ENCODE assay signal across 25 cellular contexts in genomic region chr13:113638806-113639205, GRCh38. TPM values are rescaled to one million over a fixed set of nuclear protein-coding genes. Genes with fewer than 3 reads are reported as not detected.
DNase-seq lines count a peak whose midpoint lies in the region; FAIRE-seq and TF ChIP-seq lines count a peak whose summit lies in the region.
"Had no signal": no experiment of that assay in that cellular context is flagged by ENCODE, and none has a peak within 500 bp of the region (broad histone marks: within the 10 kb centered on the region; RNA-seq: fewer than 3 reads in every experiment).

No MANE protein-coding gene starts in this region.

- H3K79me2 ChIP-seq in smooth muscle cell (ENCODE audit: low read depth) = no peaks in the 10 kb centered on the region

- H3K4me3 ChIP-seq in H7 (ENCODE audit: insufficient read depth, low read depth, low read length) (no peak overlapping the region), endodermal cell (ENCODE audit: low read length) (no peak overlapping the region), kidney (ENCODE audit: low read length in 2 of 2) (no peak overlapping the region), smooth muscle cell (no peak overlapping the region)

- no peak for FAIRE-seq in kidney (lab: Jason Lieb, UNC)

- H3K27me3 ChIP-seq in H7 (ENCODE audit: control insufficient read depth, insufficient read depth, low read length) (no peaks in the 10 kb centered on the region), endodermal cell (ENCODE audit: control insufficient read depth, insufficient read depth, low read length, poor library complexity, severe bottlenecking) (no peaks in the 10 kb centered on the region), smooth muscle cell (ENCODE audit: low read depth) (no peaks in the 10 kb centered on the region)
- H3K27me3 ChIP-seq: BE2C had no signal

- H3K36me3 ChIP-seq in H7 (replicated peaks; ENCODE audit: control insufficient read depth, insufficient read depth, low read length) (peaks cover 29% of the 10 kb centered on the region), endodermal cell (ENCODE audit: control insufficient read depth, insufficient read depth, low read length) (peaks cover 96% of the 10 kb centered on the region), kidney (ENCODE audit: control insufficient read depth in 1 of 2, insufficient read depth in 2 of 2, low read length in 2 of 2) (peaks cover 21 to 47% of the 10 kb centered on the region in 2 donors), smooth muscle cell (ENCODE audit: low read depth) (peaks cover 15% of the 10 kb centered on the region)

- H3K4me3 Mint-ChIP-seq in endodermal cell (no peak overlapping the region), osteocyte (ENCODE audit: unreplicated experiment) (no peak overlapping the region)
- H3K4me3 Mint-ChIP-seq: CD4-positive, alpha-beta T cell had no signal

- WGBS in endodermal cell (ENCODE audit: insufficient coverage in 1 of 2, insufficient read length in 1 of 2), 2 experiments = 92 to 95% methylated on average over 4 to 6 of the region's 8 CpGs
- WGBS in smooth muscle cell (ENCODE audit: low lambda C conversion rate) = 98% methylated on average over 8 of the region's 8 CpGs

- H3K27ac Mint-ChIP-seq in endodermal cell (no peak overlapping the region), osteocyte (ENCODE audit: unreplicated experiment) (no peak overlapping the region)
- H3K27ac Mint-ChIP-seq: CD4-positive, alpha-beta T cell had no signal

- H3K9me3 Mint-ChIP-seq in endodermal cell (peaks cover 31% of the 10 kb centered on the region), osteocyte (ENCODE audit: unreplicated experiment) (peaks cover 4% of the 10 kb centered on the region)
- H3K9me3 Mint-ChIP-seq: CD4-positive, alpha-beta T cell had no signal

- intact Hi-C loops in kidney (cut with DNase I) = no loop called here

- H4K20me1 ChIP-seq in smooth muscle cell (ENCODE audit: low read depth) = no peaks in the 10 kb centered on the region

- H3K36me3 Mint-ChIP-seq in endodermal cell (ENCODE audit: low read depth) (peaks cover 87% of the 10 kb centered on the region), osteocyte (ENCODE audit: unreplicated experiment) (peaks cover 63% of the 10 kb centered on the region)

- H2AFZ ChIP-seq in smooth muscle cell (ENCODE audit: low read depth) = no peak overlapping the region

- TF ChIP-seq CTCF in endodermal cell (conservative IDR thresholded peaks at IDR 0.05) (no peak), osteocyte (IDR thresholded peaks at IDR 0.05) (no peak), kidney (IDR thresholded peaks at IDR 0.05; ENCODE audit: borderline replicate concordance, extremely low read depth, insufficient read depth) (no peak), smooth muscle cell (IDR thresholded peaks at IDR 0.05; ENCODE audit: borderline replicate concordance, insufficient read depth, poor library complexity, severe bottlenecking) (no peak)

- H3K4me2 ChIP-seq in smooth muscle cell = no peak overlapping the region

- H3K9me3 ChIP-seq in endodermal cell (ENCODE audit: control insufficient read depth, low read length) (peaks cover 46% of the 10 kb centered on the region), kidney (ENCODE audit: control insufficient read depth in 1 of 2, low read length in 2 of 2) (no peaks in the 10 kb centered on the region), smooth muscle cell (replicated peaks; ENCODE audit: low read depth) (no peaks in the 10 kb centered on the region)
- H3K9me3 ChIP-seq: BE2C, Caco-2 had no signal

- H3K27me3 Mint-ChIP-seq in endodermal cell (ENCODE audit: insufficient read depth) (no peaks in the 10 kb centered on the region), osteocyte (ENCODE audit: unreplicated experiment) (no peaks in the 10 kb centered on the region)
- H3K27me3 Mint-ChIP-seq: CD4-positive, alpha-beta T cell had no signal

- H3K9ac ChIP-seq in endodermal cell (ENCODE audit: extremely low read depth, low read length, poor library complexity, severe bottlenecking) (no peak overlapping the region), kidney (ENCODE audit: low read length in 2 of 2) (no peak overlapping the region), smooth muscle cell (ENCODE audit: low read depth) (no peak overlapping the region)

- DNase-seq in activated CD8-positive, alpha-beta memory T cell treated with anti-CD3 and anti-CD28 coated beads for 24 hours = peak; percentile 26
- DNase-seq in activated CD8-positive, alpha-beta memory T cell treated with anti-CD3 and anti-CD28 coated beads, Interleukin-2, amount 50 U/mL, for 48 hours = no peak
- peak; percentile 26 for DNase-seq in H7
- DNase-seq in endodermal cell = peak; percentile 17
- DNase-seq in osteocyte (ENCODE audit: extremely low spot score, unreplicated experiment) = peak; percentile 53
- DNase-seq in kidney = no peak
- no peak for DNase-seq in amygdala (lab: John Stamatoyannopoulos, UW)
- DNase-seq in smooth muscle cell (lab: John Stamatoyannopoulos, UW; ENCODE audit: unreplicated experiment) = no peak
- DNase-seq: CD4-positive, alpha-beta T cell; GF-D8; IMR-90; NCI-H1417; NCI-H187; NCI-H2107; NCI-H510A treated with DMSO at 0.1 percent for 48 hours; NCI-H774; OCI-M1; SHP77 treated with DMSO at 0.1 percent for 48 hours had no signal

- H3K4me1 ChIP-seq in endodermal cell (ENCODE audit: control insufficient read depth, insufficient read depth, low read length) = no peaks in the 10 kb centered on the region
- no peaks in the 10 kb centered on the region for H3K4me1 ChIP-seq in kidney (ENCODE audit: control insufficient read depth in 1 of 2, insufficient read depth in 1 of 2, low read depth in 1 of 2, low read length in 2 of 2)
- H3K4me1 ChIP-seq in smooth muscle cell (ENCODE audit: low read depth) = no peaks in the 10 kb centered on the region
- H3K4me1 ChIP-seq: BE2C, Caco-2 had no signal

- H3K27ac ChIP-seq in endodermal cell (ENCODE audit: low read depth, low read length) (no peak overlapping the region), kidney (ENCODE audit: low read depth in 2 of 2, low read length in 2 of 2) (no peak overlapping the region), smooth muscle cell (ENCODE audit: low read depth) (no peak overlapping the region)
- H3K27ac ChIP-seq: HL-60 had no signal

- H3K4me1 Mint-ChIP-seq in endodermal cell (no peaks in the 10 kb centered on the region), osteocyte (ENCODE audit: unreplicated experiment) (no peaks in the 10 kb centered on the region)

- no peaks in the 10 kb centered on the region for H3F3A ChIP-seq in smooth muscle cell (ENCODE audit: low read depth)

RNA-seq across cellular contexts. Expression of gene ATP4B, which starts 19.2 kb away (rescaled TPM):
- 0.48 TPM in 1 of 2 replicates, not detected in the other for total RNA-seq in H7 (2014; rRNA removed; shearing (Covaris generic))
- not detected for total RNA-seq in endodermal cell
- not detected for polyA plus RNA-seq in endodermal cell (2013, experiment 1 of 2)
- polyA plus RNA-seq in endodermal cell (2013, experiment 2 of 2) = not detected
- not detected in 2 replicates for total RNA-seq in osteocyte
- 0.16 TPM for total RNA-seq in kidney
- 0.45 TPM for polyA plus RNA-seq in kidney (ENCODE audit: insufficient read depth, low read depth, low replicate concordance)
- not detected in 2 replicates for total RNA-seq in smooth muscle cell
- not detected in 2 replicates for polyA plus RNA-seq in smooth muscle cell
- total RNA-seq: A172; Caco-2; CD4-positive, alpha-beta T cell; HT1080; IMR-90; M059J; RPMI7951 had no signal
- polyA plus RNA-seq: IMR-90 had no signal

RNA-seq across cellular contexts. Expression of gene GRK1, which starts 28.2 kb away (rescaled TPM):
- 0.14 and 0.33 TPM in 2 replicates for total RNA-seq in H7 (2014; rRNA removed; shearing (Covaris generic))
- total RNA-seq in endodermal cell = 1 to 10 TPM; 1.7 to 2.5 TPM
- 0.25 TPM for polyA plus RNA-seq in endodermal cell (2013, experiment 1 of 2)
- polyA plus RNA-seq in endodermal cell (2013, experiment 2 of 2) = 0.17 TPM
- 0.24 TPM in 1 of 2 replicates, not detected in the other for total RNA-seq in osteocyte
- total RNA-seq in kidney = not detected
- not detected for polyA plus RNA-seq in kidney (ENCODE audit: insufficient read depth, low read depth, low replicate concordance)
- not detected in 2 replicates for total RNA-seq in smooth muscle cell
- polyA plus RNA-seq in smooth muscle cell = not detected in 2 replicates
- total RNA-seq: A172; Caco-2; CD4-positive, alpha-beta T cell; HT1080; IMR-90; M059J; RPMI7951 had no signal
- polyA plus RNA-seq: IMR-90 had no signal

RNA-seq across cellular contexts. Expression of gene TFDP1, which starts 54.3 kb away (rescaled TPM):
- total RNA-seq in H7 (2014; rRNA removed; shearing (Covaris generic)) = 62.2 and 78.2 TPM in 2 replicates
- total RNA-seq in endodermal cell = 10 to 100 TPM; 74.8 to 76.1 TPM
- 84.3 TPM for polyA plus RNA-seq in endodermal cell (2013, experiment 1 of 2)
- 82.9 TPM for polyA plus RNA-seq in endodermal cell (2013, experiment 2 of 2)
- total RNA-seq in osteocyte = 66.9 and 72.1 TPM in 2 replicates
- 46.9 TPM for total RNA-seq in kidney
- polyA plus RNA-seq in kidney (ENCODE audit: insufficient read depth, low read depth, low replicate concordance) = 33.8 TPM
- total RNA-seq in smooth muscle cell = 46.1 and 53.6 TPM in 2 replicates
- 38.5 and 52.8 TPM in 2 replicates for polyA plus RNA-seq in smooth muscle cell

Comparison
In these comparisons a context has a peak if more than half of its experiments do, and no peak if none do; other contexts are left out.
1. DNase-seq: peak in activated CD8-positive, alpha-beta memory T cell treated with anti-CD3 and anti-CD28 coated beads for 24 hours (single experiment), H7 (single experiment), endodermal cell (single experiment) and osteocyte (single experiment); none in activated CD8-positive, alpha-beta memory T cell treated with anti-CD3 and anti-CD28 coated beads, Interleukin-2, amount 50 U/mL, for 48 hours (single experiment), kidney (single experiment), amygdala (0 of 56) and smooth muscle cell (single experiment).